In the genomic region with DNA sequence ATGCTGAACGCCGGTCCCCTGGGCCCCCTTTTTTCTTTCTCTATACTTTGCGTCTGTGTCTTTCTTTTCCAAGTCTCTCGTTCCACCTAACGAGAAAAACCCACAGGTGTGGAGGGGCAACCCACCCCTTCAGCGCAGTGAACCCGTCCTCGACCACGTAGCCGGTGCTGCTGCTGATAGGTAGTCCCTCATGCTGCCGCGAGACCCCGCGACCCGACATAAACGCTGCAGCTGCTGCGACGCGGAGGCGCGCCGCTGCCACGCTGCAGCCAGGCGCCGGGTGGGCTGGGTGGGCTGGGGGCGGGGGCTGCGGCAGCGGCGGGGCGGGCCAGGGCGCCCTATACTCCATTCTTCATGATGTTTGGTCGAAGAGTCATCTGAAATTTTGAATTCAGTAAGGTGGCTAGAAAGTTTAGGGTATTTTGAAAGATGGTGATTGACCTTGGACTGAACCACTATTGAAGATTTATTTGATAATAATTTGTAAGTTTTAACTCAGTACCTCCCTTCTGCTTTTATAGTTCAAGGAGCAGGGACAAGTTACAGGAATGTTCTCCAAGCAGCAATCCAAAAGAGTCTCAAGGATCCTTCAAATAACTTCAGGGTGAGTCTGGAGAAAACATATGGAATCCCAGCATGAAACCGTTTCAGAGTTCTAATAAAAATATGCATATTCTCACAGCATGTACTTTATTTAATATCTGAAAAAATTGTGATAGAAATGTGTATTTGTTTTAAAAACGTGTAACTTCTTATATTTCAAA, we compare ENCODE assay signal across 1 cellular context.
TF ChIP-seq lines count a peak whose summit lies in the region.

No MANE protein-coding gene starts in this region.

TF ChIP-seq in GM23338, 12 proteins besides CTCF, POLR2A, EP300 and RAD21 (continued from another document):
- TF ChIP-seq, protein P1, sequence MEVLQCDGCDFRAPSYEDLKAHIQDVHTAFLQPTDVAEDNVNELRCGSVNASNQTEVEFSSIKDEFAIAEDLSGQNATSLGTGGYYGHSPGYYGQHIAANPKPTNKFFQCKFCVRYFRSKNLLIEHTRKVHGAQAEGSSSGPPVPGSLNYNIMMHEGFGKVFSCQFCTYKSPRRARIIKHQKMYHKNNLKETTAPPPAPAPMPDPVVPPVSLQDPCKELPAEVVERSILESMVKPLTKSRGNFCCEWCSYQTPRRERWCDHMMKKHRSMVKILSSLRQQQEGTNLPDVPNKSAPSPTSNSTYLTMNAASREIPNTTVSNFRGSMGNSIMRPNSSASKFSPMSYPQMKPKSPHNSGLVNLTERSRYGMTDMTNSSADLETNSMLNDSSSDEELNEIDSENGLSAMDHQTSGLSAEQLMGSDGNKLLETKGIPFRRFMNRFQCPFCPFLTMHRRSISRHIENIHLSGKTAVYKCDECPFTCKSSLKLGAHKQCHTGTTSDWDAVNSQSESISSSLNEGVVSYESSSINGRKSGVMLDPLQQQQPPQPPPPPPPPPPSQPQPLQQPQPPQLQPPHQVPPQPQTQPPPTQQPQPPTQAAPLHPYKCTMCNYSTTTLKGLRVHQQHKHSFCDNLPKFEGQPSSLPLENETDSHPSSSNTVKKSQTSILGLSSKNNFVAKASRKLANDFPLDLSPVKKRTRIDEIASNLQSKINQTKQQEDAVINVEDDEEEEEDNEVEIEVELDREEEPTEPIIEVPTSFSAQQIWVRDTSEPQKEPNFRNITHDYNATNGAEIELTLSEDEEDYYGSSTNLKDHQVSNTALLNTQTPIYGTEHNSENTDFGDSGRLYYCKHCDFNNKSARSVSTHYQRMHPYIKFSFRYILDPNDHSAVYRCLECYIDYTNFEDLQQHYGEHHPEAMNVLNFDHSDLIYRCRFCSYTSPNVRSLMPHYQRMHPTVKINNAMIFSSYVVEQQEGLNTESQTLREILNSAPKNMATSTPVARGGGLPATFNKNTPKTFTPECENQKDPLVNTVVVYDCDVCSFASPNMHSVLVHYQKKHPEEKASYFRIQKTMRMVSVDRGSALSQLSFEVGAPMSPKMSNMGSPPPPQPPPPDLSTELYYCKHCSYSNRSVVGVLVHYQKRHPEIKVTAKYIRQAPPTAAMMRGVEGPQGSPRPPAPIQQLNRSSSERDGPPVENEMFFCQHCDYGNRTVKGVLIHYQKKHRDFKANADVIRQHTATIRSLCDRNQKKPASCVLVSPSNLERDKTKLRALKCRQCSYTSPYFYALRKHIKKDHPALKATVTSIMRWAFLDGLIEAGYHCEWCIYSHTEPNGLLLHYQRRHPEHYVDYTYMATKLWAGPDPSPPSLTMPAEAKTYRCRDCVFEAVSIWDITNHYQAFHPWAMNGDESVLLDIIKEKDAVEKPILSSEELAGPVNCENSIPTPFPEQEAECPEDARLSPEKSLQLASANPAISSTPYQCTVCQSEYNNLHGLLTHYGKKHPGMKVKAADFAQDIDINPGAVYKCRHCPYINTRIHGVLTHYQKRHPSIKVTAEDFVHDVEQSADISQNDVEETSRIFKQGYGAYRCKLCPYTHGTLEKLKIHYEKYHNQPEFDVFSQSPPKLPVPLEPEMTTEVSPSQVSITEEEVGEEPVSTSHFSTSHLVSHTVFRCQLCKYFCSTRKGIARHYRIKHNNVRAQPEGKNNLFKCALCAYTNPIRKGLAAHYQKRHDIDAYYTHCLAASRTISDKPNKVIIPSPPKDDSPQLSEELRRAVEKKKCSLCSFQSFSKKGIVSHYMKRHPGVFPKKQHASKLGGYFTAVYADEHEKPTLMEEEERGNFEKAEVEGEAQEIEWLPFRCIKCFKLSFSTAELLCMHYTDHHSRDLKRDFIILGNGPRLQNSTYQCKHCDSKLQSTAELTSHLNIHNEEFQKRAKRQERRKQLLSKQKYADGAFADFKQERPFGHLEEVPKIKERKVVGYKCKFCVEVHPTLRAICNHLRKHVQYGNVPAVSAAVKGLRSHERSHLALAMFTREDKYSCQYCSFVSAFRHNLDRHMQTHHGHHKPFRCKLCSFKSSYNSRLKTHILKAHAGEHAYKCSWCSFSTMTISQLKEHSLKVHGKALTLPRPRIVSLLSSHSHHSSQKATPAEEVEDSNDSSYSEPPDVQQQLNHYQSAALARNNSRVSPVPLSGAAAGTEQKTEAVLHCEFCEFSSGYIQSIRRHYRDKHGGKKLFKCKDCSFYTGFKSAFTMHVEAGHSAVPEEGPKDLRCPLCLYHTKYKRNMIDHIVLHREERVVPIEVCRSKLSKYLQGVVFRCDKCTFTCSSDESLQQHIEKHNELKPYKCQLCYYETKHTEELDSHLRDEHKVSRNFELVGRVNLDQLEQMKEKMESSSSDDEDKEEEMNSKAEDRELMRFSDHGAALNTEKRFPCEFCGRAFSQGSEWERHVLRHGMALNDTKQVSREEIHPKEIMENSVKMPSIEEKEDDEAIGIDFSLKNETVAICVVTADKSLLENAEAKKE (CRISPR knock-in tag; IDR thresholded peaks at IDR 0.05), result no peak
- TF ChIP-seq ZNF114 (CRISPR knock-in tag; IDR thresholded peaks at IDR 0.05), result no peak
- TF ChIP-seq ZNF331 (CRISPR knock-in tag; IDR thresholded peaks at IDR 0.05; ENCODE audit: low read depth), result no peak
- TF ChIP-seq STAT1 (IDR thresholded peaks at IDR 0.05; ENCODE audit: unreplicated experiment), result no peak
- no peak for TF ChIP-seq ETS1 (IDR thresholded peaks at IDR 0.05)
- no peak for TF ChIP-seq JUNB (IDR thresholded peaks at IDR 0.05; ENCODE audit: unreplicated experiment)
- no peak for TF ChIP-seq EZH2phosphoT487 (IDR thresholded peaks at IDR 0.05; ENCODE audit: unreplicated experiment)
- no peak for TF ChIP-seq POLR2AphosphoS5 (IDR thresholded peaks at IDR 0.05; ENCODE audit: low read depth)
- TF ChIP-seq NANOG (IDR thresholded peaks at IDR 0.05; ENCODE audit: borderline replicate concordance), result no peak
- no peak for TF ChIP-seq CREB1 (CRISPR knock-in tag; IDR thresholded peaks at IDR 0.05; ENCODE audit: low read depth)
